Comparison of ENCODE assay signal across 1 cellular context in the genomic region with DNA sequence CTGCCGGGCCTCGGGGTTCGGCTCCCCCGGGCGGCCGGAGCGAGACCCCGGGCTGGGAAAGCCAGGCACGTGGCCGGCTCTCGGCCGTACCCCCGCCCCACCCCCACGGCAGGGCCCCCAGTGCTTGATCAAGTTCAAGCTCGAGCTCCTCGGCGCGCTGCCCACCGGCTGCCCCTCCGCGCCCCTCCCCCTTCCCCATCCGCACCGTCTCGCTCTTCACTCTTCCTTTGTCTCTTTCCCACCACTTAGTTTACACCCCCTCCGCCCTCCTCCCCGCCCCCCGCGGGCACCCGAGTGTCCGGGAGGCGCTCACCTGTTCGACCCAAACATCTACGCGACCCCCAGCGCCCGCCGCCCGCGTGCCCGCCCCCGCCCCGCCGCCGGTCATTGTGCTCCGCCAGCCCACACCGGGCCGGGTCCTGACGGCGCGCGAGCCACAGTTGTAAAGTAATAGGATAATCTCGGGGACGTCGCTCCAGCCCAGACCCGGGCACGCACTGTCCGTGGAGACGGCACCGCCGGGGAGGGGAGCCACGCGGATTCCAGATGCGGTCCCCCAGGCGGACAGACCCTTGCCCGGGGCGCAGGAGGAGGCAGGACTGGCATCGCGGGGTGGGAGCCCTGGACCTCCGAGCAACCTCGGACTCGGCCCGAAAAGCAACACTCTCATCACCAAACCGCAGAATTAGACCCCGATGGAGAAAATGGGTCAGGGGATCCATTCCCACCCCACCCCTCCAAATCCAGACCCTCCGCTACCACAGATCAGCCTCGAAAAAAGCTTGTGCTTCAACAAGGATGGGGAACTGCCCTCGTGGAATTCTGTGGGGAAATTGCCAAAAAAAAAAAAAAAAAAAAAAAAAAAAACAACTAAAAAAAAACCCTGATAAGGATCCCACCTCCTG.
TF ChIP-seq lines count a peak whose summit lies in the region.

No MANE protein-coding gene starts in this region.

TF ChIP-seq in HepG2, 621 proteins besides CTCF, POLR2A, EP300 and RAD21 (continued from another document and continues in another):
- TF ChIP-seq, protein P1, sequence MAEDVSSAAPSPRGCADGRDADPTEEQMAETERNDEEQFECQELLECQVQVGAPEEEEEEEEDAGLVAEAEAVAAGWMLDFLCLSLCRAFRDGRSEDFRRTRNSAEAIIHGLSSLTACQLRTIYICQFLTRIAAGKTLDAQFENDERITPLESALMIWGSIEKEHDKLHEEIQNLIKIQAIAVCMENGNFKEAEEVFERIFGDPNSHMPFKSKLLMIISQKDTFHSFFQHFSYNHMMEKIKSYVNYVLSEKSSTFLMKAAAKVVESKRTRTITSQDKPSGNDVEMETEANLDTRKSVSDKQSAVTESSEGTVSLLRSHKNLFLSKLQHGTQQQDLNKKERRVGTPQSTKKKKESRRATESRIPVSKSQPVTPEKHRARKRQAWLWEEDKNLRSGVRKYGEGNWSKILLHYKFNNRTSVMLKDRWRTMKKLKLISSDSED (CRISPR knock-in tag; IDR thresholded peaks at IDR 0.05): no peak
- TF ChIP-seq ZNF782 (CRISPR knock-in tag; IDR thresholded peaks at IDR 0.05; ENCODE audit: borderline replicate concordance) (no peak; the same call in 1 of the 2 replicates), KDM6A (CRISPR knock-in tag; IDR thresholded peaks at IDR 0.05; ENCODE audit: low read depth) (no peak), MEF2D (CRISPR knock-in tag; IDR thresholded peaks at IDR 0.05) (no peak; the same call in 1 of the 2 replicates), FLYWCH1 (CRISPR knock-in tag; IDR thresholded peaks at IDR 0.05) (no peak), KDM4B (CRISPR knock-in tag; IDR thresholded peaks at IDR 0.05) (peak; percentile 22; the same call in 1 of the 2 replicates), ZFP36 (IDR thresholded peaks at IDR 0.05; ENCODE audit: borderline replicate concordance, low read depth, low read length, partially characterized antibody) (no peak), ZNF253 (CRISPR knock-in tag; IDR thresholded peaks at IDR 0.05; ENCODE audit: borderline replicate concordance) (no peak), ZNF607 (CRISPR knock-in tag; IDR thresholded peaks at IDR 0.05; ENCODE audit: borderline replicate concordance) (no peak), SRSF1 (optimal IDR thresholded peaks at IDR 0.05; ENCODE audit: low read depth, low read length) (no peak), TCF12 (IDR thresholded peaks at IDR 0.05) (no peak), TCF12 (CRISPR knock-in tag; IDR thresholded peaks at IDR 0.05) (no peak), MEIS2 (CRISPR knock-in tag; IDR thresholded peaks at IDR 0.05) (peak; percentile 47; the same call in 1 of the 2 replicates), ZNF354B (CRISPR knock-in tag; IDR thresholded peaks at IDR 0.05) (no peak), RNF2 (conservative IDR thresholded peaks at IDR 0.05; ENCODE audit: low read depth) (no peak), ZBTB1 (CRISPR knock-in tag; IDR thresholded peaks at IDR 0.05; ENCODE audit: borderline replicate concordance) (no peak), ZNF605 (CRISPR knock-in tag; IDR thresholded peaks at IDR 0.05) (no peak), KAT8 (CRISPR knock-in tag; IDR thresholded peaks at IDR 0.05) (0 out of 2 replicates have a peak, but pooled peaks have one; percentile 9), ARNT2 (CRISPR knock-in tag; IDR thresholded peaks at IDR 0.05; ENCODE audit: low read depth) (no peak), ATAD3A (CRISPR knock-in tag; IDR thresholded peaks at IDR 0.05) (no peak), HDAC1 (CRISPR knock-in tag; IDR thresholded peaks at IDR 0.05) (peak; percentile 32; the same call in 1 of the 2 replicates), RORA (CRISPR knock-in tag; IDR thresholded peaks at IDR 0.05) (no peak), ZNF629 (CRISPR knock-in tag; conservative IDR thresholded peaks at IDR 0.05) (no peak), SCMH1 (CRISPR knock-in tag; IDR thresholded peaks at IDR 0.05; ENCODE audit: borderline replicate concordance) (no peak), ZNF564 (CRISPR knock-in tag; IDR thresholded peaks at IDR 0.05) (no peak; the same call in 1 of the 2 replicates)
- TF ChIP-seq, protein P2, sequence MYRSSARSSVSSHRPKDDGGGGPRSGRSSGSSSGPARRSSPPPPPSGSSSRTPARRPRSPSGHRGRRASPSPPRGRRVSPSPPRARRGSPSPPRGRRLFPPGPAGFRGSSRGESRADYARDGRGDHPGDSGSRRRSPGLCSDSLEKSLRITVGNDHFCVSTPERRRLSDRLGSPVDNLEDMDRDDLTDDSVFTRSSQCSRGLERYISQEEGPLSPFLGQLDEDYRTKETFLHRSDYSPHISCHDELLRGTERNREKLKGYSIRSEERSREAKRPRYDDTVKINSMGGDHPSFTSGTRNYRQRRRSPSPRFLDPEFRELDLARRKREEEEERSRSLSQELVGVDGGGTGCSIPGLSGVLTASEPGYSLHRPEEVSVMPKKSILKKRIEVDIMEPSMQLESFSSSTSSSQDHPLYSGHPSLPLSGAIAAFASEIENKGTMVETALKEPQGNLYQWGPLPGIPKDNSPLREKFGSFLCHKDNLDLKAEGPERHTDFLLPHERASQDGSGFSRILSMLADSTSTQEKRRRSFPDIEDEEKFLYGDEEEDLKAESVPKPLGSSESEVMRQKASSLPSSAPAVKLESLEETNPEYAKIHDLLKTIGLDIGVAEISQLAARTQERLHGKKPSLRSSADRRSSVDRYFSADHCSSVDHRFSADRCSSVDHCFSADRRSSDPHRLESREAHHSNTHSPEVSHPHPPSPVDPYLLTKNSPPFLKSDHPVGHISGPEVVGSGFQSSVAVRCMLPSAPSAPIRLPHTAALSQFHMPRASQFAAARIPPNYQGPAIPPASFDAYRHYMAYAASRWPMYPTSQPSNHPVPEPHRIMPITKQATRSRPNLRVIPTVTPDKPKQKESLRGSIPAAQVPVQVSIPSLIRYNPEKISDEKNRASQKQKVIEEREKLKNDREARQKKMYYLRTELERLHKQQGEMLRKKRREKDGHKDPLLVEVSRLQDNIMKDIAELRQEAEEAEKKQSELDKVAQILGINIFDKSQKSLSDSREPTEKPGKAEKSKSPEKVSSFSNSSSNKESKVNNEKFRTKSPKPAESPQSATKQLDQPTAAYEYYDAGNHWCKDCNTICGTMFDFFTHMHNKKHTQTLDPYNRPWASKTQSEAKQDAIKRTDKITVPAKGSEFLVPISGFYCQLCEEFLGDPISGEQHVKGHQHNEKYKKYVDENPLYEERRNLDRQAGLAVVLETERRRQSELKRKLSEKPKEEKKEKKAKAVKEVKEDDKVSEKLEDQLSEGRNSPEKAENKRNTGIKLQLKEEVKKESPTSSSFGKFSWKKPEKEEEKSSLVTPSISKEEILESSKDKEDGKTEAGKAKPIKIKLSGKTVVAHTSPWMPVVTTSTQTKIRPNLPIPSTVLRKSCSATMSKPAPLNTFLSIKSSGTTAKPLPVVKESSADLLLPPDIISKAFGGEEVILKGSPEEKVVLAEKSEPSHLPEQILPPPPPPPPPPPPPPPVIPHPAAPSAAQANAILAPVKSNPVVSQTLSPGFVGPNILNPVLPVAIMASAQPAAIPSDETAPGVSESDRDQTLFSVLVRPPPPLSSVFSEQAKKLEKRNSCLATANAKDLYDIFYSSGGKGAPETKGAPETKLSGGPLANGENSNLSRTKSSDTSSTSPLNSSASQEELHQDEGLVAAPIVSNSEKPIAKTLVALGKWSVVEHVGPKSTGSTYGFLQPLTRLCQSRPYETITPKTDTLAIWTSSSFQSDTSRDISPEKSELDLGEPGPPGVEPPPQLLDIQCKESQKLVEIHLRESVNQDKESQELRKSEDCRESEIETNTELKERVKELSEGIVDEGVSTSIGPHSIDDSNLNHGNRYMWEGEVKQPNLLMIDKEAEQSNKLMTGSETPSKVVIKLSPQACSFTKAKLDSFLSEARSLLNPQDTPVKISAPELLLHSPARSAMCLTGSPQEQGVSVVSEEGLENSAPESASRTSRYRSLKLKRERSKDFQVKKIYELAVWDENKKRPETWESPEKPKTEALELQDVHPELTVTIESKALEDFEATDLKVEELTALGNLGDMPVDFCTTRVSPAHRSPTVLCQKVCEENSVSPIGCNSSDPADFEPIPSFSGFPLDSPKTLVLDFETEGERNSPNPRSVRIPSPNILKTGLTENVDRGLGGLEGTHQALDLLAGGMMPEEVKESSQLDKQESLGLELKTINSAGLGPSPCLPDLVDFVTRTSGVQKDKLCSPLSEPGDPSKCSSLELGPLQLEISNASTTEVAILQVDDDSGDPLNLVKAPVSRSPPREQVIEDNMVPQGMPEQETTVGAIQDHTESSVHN (CRISPR knock-in tag; IDR thresholded peaks at IDR 0.05): no peak
- TF ChIP-seq, protein P3, sequence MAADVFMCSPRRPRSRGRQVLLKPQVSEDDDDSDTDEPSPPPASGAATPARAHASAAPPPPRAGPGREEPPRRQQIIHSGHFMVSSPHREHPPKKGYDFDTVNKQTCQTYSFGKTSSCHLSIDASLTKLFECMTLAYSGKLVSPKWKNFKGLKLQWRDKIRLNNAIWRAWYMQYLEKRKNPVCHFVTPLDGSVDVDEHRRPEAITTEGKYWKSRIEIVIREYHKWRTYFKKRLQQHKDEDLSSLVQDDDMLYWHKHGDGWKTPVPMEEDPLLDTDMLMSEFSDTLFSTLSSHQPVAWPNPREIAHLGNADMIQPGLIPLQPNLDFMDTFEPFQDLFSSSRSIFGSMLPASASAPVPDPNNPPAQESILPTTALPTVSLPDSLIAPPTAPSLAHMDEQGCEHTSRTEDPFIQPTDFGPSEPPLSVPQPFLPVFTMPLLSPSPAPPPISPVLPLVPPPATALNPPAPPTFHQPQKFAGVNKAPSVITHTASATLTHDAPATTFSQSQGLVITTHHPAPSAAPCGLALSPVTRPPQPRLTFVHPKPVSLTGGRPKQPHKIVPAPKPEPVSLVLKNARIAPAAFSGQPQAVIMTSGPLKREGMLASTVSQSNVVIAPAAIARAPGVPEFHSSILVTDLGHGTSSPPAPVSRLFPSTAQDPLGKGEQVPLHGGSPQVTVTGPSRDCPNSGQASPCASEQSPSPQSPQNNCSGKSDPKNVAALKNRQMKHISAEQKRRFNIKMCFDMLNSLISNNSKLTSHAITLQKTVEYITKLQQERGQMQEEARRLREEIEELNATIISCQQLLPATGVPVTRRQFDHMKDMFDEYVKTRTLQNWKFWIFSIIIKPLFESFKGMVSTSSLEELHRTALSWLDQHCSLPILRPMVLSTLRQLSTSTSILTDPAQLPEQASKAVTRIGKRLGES (CRISPR knock-in tag; IDR thresholded peaks at IDR 0.05; ENCODE audit: borderline replicate concordance): no peak
- TF ChIP-seq, protein P4, sequence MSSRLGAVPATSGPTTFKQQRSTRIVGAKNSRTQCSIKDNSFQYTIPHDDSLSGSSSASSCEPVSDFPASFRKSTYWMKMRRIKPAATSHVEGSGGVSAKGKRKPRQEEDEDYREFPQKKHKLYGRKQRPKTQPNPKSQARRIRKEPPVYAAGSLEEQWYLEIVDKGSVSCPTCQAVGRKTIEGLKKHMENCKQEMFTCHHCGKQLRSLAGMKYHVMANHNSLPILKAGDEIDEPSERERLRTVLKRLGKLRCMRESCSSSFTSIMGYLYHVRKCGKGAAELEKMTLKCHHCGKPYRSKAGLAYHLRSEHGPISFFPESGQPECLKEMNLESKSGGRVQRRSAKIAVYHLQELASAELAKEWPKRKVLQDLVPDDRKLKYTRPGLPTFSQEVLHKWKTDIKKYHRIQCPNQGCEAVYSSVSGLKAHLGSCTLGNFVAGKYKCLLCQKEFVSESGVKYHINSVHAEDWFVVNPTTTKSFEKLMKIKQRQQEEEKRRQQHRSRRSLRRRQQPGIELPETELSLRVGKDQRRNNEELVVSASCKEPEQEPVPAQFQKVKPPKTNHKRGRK (CRISPR knock-in tag; IDR thresholded peaks at IDR 0.05): no peak
- TF ChIP-seq, protein P5, sequence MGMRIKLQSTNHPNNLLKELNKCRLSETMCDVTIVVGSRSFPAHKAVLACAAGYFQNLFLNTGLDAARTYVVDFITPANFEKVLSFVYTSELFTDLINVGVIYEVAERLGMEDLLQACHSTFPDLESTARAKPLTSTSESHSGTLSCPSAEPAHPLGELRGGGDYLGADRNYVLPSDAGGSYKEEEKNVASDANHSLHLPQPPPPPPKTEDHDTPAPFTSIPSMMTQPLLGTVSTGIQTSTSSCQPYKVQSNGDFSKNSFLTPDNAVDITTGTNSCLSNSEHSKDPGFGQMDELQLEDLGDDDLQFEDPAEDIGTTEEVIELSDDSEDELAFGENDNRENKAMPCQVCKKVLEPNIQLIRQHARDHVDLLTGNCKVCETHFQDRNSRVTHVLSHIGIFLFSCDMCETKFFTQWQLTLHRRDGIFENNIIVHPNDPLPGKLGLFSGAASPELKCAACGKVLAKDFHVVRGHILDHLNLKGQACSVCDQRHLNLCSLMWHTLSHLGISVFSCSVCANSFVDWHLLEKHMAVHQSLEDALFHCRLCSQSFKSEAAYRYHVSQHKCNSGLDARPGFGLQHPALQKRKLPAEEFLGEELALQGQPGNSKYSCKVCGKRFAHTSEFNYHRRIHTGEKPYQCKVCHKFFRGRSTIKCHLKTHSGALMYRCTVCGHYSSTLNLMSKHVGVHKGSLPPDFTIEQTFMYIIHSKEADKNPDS (CRISPR knock-in tag; IDR thresholded peaks at IDR 0.05): no peak
- TF ChIP-seq, protein P6, sequence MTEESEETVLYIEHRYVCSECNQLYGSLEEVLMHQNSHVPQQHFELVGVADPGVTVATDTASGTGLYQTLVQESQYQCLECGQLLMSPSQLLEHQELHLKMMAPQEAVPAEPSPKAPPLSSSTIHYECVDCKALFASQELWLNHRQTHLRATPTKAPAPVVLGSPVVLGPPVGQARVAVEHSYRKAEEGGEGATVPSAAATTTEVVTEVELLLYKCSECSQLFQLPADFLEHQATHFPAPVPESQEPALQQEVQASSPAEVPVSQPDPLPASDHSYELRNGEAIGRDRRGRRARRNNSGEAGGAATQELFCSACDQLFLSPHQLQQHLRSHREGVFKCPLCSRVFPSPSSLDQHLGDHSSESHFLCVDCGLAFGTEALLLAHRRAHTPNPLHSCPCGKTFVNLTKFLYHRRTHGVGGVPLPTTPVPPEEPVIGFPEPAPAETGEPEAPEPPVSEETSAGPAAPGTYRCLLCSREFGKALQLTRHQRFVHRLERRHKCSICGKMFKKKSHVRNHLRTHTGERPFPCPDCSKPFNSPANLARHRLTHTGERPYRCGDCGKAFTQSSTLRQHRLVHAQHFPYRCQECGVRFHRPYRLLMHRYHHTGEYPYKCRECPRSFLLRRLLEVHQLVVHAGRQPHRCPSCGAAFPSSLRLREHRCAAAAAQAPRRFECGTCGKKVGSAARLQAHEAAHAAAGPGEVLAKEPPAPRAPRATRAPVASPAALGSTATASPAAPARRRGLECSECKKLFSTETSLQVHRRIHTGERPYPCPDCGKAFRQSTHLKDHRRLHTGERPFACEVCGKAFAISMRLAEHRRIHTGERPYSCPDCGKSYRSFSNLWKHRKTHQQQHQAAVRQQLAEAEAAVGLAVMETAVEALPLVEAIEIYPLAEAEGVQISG (CRISPR knock-in tag; IDR thresholded peaks at IDR 0.05): no peak; the same call in 1 of the 2 replicates
- TF ChIP-seq, protein P7, sequence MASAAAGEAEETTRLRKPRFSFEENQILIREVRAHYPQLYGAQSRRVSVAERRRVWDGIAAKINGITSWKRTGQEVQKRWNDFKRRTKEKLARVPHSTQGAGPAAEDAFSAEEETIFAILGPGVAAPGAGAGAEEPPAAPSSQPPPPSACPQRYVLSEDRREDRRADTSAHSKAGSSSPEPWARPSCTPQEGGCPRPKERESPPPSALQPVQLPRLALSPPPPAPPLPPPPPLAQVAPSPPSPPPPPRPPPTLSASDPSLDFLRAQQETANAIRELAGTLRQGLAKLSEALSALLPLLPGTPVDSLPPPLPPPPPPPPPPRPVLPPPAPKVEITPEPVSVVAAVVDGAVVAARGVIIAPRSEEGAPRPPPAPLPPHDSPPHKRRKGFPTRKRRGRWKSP (CRISPR knock-in tag; IDR thresholded peaks at IDR 0.05): peak; percentile 31; the same call in 1 of the 2 replicates
